In genomic region chr6:78570044-78570443, GRCh38 we compare ENCODE assay signal across 1 cellular context.
TF ChIP-seq lines count a peak whose summit lies in the region.

No MANE protein-coding gene starts in this region.

TF ChIP-seq in GM23338, 12 proteins besides CTCF, POLR2A, EP300 and RAD21 (continued from another document):
- TF ChIP-seq ETS1 (IDR thresholded peaks at IDR 0.05): no peak
- no peak for TF ChIP-seq POLR2AphosphoS5 (IDR thresholded peaks at IDR 0.05; ENCODE audit: low read depth)
- TF ChIP-seq ZNF331 (CRISPR knock-in tag; IDR thresholded peaks at IDR 0.05; ENCODE audit: low read depth): no peak
- no peak for TF ChIP-seq REST (IDR thresholded peaks at IDR 0.05; ENCODE audit: unreplicated experiment)
